In genomic region chr2:30421551-30422436, GRCh38 we compare ENCODE assay signal across 8 cellular contexts. TPM values are rescaled to one million over a fixed set of nuclear protein-coding genes. Genes with fewer than 3 reads are reported as not detected.
DNase-seq lines count a peak whose midpoint lies in the region; ATAC-seq and TF ChIP-seq lines count a peak whose summit lies in the region.

No MANE protein-coding gene starts in this region.

- H3K27me3 Mint-ChIP-seq in T-helper 2 cell treated with Interferon-gamma antibody and Interleukin-4, amounts not matched to agents 5 μg/mL and 100 μg/mL, for 36 hours (ENCODE audit: low read depth): no peaks in the 10 kb centered on the region
- peaks cover 8% of the 10 kb centered on the region for H3K27me3 Mint-ChIP-seq in nephron progenitor cell (ENCODE audit: low read depth, poor library complexity)

- DNase-seq in EL (peak; percentile 48), dorsolateral prefrontal cortex (no peak), nephron progenitor cell (peak; percentile 35), UCSD-AML1 (lab: John Stamatoyannopoulos, UW; ENCODE audit: unreplicated experiment) (no peak), left lobe of liver (ENCODE audit: low spot score) (no peak)
- DNase-seq in T-helper 2 cell treated with Interferon-gamma antibody and Interleukin-4, amounts not matched to agents 5 μg/mL and 100 μg/mL, for 36 hours (ENCODE audit: low spot score): peak; percentile 28

- H3K36me3 Mint-ChIP-seq in T-helper 2 cell treated with Interferon-gamma antibody and Interleukin-4, amounts not matched to agents 5 μg/mL and 100 μg/mL, for 36 hours (ENCODE audit: low read depth): no peaks in the 10 kb centered on the region
- no peaks in the 10 kb centered on the region for H3K36me3 Mint-ChIP-seq in nephron progenitor cell (ENCODE audit: low read depth)

- H3K4me3 Mint-ChIP-seq in T-helper 2 cell treated with Interferon-gamma antibody and Interleukin-4, amounts not matched to agents 5 μg/mL and 100 μg/mL, for 36 hours: peak overlapping the region; percentile 68
- H3K4me3 Mint-ChIP-seq in nephron progenitor cell: peak overlapping the region; percentile 15

- H3K27ac Mint-ChIP-seq in T-helper 2 cell treated with Interferon-gamma antibody and Interleukin-4, amounts not matched to agents 5 μg/mL and 100 μg/mL, for 36 hours: peak overlapping the region; percentile 90
- H3K27ac Mint-ChIP-seq in nephron progenitor cell: peak overlapping the region; percentile 26

- no peaks in the 10 kb centered on the region for H3K27me3 ChIP-seq in dorsolateral prefrontal cortex

- H3K4me3 ChIP-seq in dorsolateral prefrontal cortex: peak overlapping the region in 6 of 59 donors; percentile 4 to 18 (median 10)

- intact Hi-C loops in dorsolateral prefrontal cortex (cut with DNase I): no loop called here

- peak overlapping the region in 37 of 59 donors; percentile 0 to 79 (median 55) for H3K27ac ChIP-seq in dorsolateral prefrontal cortex

- H3K9me3 Mint-ChIP-seq in T-helper 2 cell treated with Interferon-gamma antibody and Interleukin-4, amounts not matched to agents 5 μg/mL and 100 μg/mL, for 36 hours: no peaks in the 10 kb centered on the region
- H3K9me3 Mint-ChIP-seq in nephron progenitor cell: no peaks in the 10 kb centered on the region

- ATAC-seq in HG02973 (IDR thresholded peaks at IDR 0.05; ENCODE audit: unreplicated experiment): peak; percentile 28
- no peak for ATAC-seq in GM21360 (IDR thresholded peaks at IDR 0.05; ENCODE audit: unreplicated experiment)
- no peak for ATAC-seq in left lobe of liver

- TF ChIP-seq CTCF in dorsolateral prefrontal cortex (IDR thresholded peaks at IDR 0.05 in 54 of 56, conservative IDR thresholded peaks at IDR 0.05 in 2 of 56; ENCODE audit: low read depth in 1 of 56, partially characterized antibody in 56 of 56): no peak
- TF ChIP-seq CTCF in nephron progenitor cell (IDR thresholded peaks at IDR 0.05): no peak

- H3K4me1 Mint-ChIP-seq in T-helper 2 cell treated with Interferon-gamma antibody and Interleukin-4, amounts not matched to agents 5 μg/mL and 100 μg/mL, for 36 hours (ENCODE audit: low read depth): peaks cover 33% of the 10 kb centered on the region
- peaks cover 24% of the 10 kb centered on the region for H3K4me1 Mint-ChIP-seq in nephron progenitor cell

RNA-seq across cellular contexts. Expression of gene LCLAT1, which starts 25.3 kb away (rescaled TPM):
- total RNA-seq in dorsolateral prefrontal cortex (10 to 100 TPM; 12.2 to 31.1 (median 22.8) TPM), left lobe of liver (13.9 TPM)

Comparison
In these comparisons a context has a peak if more than half of its experiments do, and no peak if none do; other contexts are left out.
1. DNase-seq: peak in EL (single experiment), T-helper 2 cell treated with Interferon-gamma antibody and Interleukin-4, amounts not matched to agents 5 μg/mL and 100 μg/mL, for 36 hours (single experiment) and nephron progenitor cell (single experiment); none in dorsolateral prefrontal cortex (0 of 10), UCSD-AML1 (single experiment) and left lobe of liver (single experiment).